In genomic region chr16:17887963-17888362, GRCh38 we compare ENCODE assay signal across 19 cellular contexts.
"Had no signal": no experiment of that assay in that cellular context is flagged by ENCODE, and none has a peak within 500 bp of the region (broad histone marks: within the 10 kb centered on the region; RNA-seq: fewer than 3 reads in every experiment).

No MANE protein-coding gene starts in this region.

- H3K9me3 ChIP-seq: heart right ventricle, pancreas, psoas muscle, right atrium auricular region, spleen, thyroid gland had no signal

- H3K27ac ChIP-seq: coronary artery, heart right ventricle, pancreas, psoas muscle, right atrium auricular region, spleen, thyroid gland had no signal

- H3K4me1 ChIP-seq: heart right ventricle, pancreas, psoas muscle, right atrium auricular region, spleen, thyroid gland had no signal

- H3K36me3 ChIP-seq: heart right ventricle, pancreas, right atrium auricular region, spleen, thyroid gland had no signal

- H3K27me3 ChIP-seq: pancreas, right atrium auricular region, spleen, thyroid gland had no signal

- H3K4me3 ChIP-seq: coronary artery, heart right ventricle, pancreas, psoas muscle, right atrium auricular region, spleen, thyroid gland had no signal

- DNase-seq: activated CD4-positive, alpha-beta T cell treated with anti-CD3 and anti-CD28 coated beads for 4 hours; activated CD8-positive, alpha-beta T cell treated with anti-CD3 and anti-CD28 coated beads for 36 hours; activated naive CD4-positive, alpha-beta T cell treated with Interleukin-2 at 50 U/mL for 16 hours; activated T-cell treated with anti-CD3 and anti-CD28 coated beads, Interleukin-2, amount 50 U/mL, for 1 hour; amygdala; cerebellar nuclear complex; endodermal cell; heart right ventricle; islet precursor cell; left cardiac atrium; pancreas; psoas muscle; spleen; stimulated activated CD4-positive, alpha-beta T cell treated with anti-CD3 and anti-CD28 coated beads, Interleukin-4, amount 100 ng/mL, for 24 hours; stimulated activated naive CD8-positive, alpha-beta T cell treated with anti-CD3 and anti-CD28 coated beads, Interleukin-15, Interleukin-2, amounts not matched to agents 100 U/mL and 50 U/mL, for 24 hours; T-helper 9 cell; thyroid gland had no signal
